24 cellular contexts compared by ENCODE assay signal in genomic region chr2:178994264-178994663, GRCh38. TPM values are rescaled to one million over a fixed set of nuclear protein-coding genes. Genes with fewer than 3 reads are reported as not detected.
A peak's percentile ranks its signal among the peaks of the same experiment; 100 is the strongest.
DNase-seq lines count a peak whose midpoint lies in the region; ATAC-seq, FAIRE-seq and TF ChIP-seq lines count a peak whose summit lies in the region.
"Had no signal": no experiment of that assay in that cellular context is flagged by ENCODE, and none has a peak within 500 bp of the region (broad histone marks: within the 10 kb centered on the region; RNA-seq: fewer than 3 reads in every experiment).

No MANE protein-coding gene starts in this region.

- H3K36me3 Mint-ChIP-seq in chondrocyte (ENCODE audit: low read depth) = no peaks in the 10 kb centered on the region
- no peaks in the 10 kb centered on the region for H3K36me3 Mint-ChIP-seq in HFFc6 (ENCODE audit: low read depth)
- no peaks in the 10 kb centered on the region for H3K36me3 Mint-ChIP-seq in activated CD4-positive, alpha-beta T cell treated with anti-CD3 and anti-CD28 coated beads, Interleukin-2, amount 10 ng/mL, durations not matched to agents 24 days and 14 days (ENCODE audit: low read depth)

- intact Hi-C loops in Right ventricle myocardium inferior (cut with DNase I) (no loop called here), right cardiac atrium (cut with DNase I) (no loop called here), kidney (cut with DNase I) (no loop called here)
- intact Hi-C loops in activated CD4-positive, alpha-beta T cell treated with anti-CD3 and anti-CD28 coated beads, Interleukin-2, amount 10 ng/mL, durations not matched to agents 24 days and 14 days (cut with micrococcal nuclease) = no loop called here

- DNase-seq in Right ventricle myocardium inferior (ENCODE audit: missing footprints) (peak; percentile 65), right cardiac atrium (no peak), chondrocyte (ENCODE audit: low spot score) (peak; percentile 58), kidney (peak; percentile 22), HFFc6 (no peak), NCI-H345 treated with DMSO at 0.1 percent for 48 hours (lab: John Stamatoyannopoulos, UW; ENCODE audit: unreplicated experiment) (no peak)
- no peak for DNase-seq in activated CD4-positive, alpha-beta T cell treated with anti-CD3 and anti-CD28 coated beads, Interleukin-2, amount 10 ng/mL, durations not matched to agents 24 days and 14 days
- DNase-seq: AML-193; Caco-2; Calu3; CD4-positive, alpha-beta T cell; CD8-positive, alpha-beta T cell; DMS79 treated with DMSO at 0.1 percent for 48 hours; GF-D8 had no signal

- peaks cover 6% of the 10 kb centered on the region for H3K27me3 Mint-ChIP-seq in chondrocyte (ENCODE audit: low read depth)
- no peaks in the 10 kb centered on the region; the same call in 1 of the 2 replicates for H3K27me3 Mint-ChIP-seq in HFFc6 (ENCODE audit: insufficient read depth)
- H3K27me3 Mint-ChIP-seq in activated CD4-positive, alpha-beta T cell treated with anti-CD3 and anti-CD28 coated beads, Interleukin-2, amount 10 ng/mL, durations not matched to agents 24 days and 14 days = no peaks in the 10 kb centered on the region
- H3K27me3 Mint-ChIP-seq: B cell; CD4-positive, alpha-beta T cell had no signal

- H3K4me1 ChIP-seq in right cardiac atrium (ENCODE audit: control insufficient read depth, insufficient read depth, low read length) (no peaks in the 10 kb centered on the region), kidney (ENCODE audit: control insufficient read depth in 1 of 2, insufficient read depth in 1 of 2, low read depth in 1 of 2, low read length in 2 of 2) (no peaks in the 10 kb centered on the region)
- H3K4me1 ChIP-seq: A549; BLaER1 treated with 17β-estradiol and CSF1 and Interleukin-3, amounts not matched to agents 10 nM and 100 nM; Caco-2 had no signal

- H3K4me1 Mint-ChIP-seq in chondrocyte (ENCODE audit: low read depth) (no peaks in the 10 kb centered on the region), HFFc6 (ENCODE audit: low read depth) (no peaks in the 10 kb centered on the region)
- H3K4me1 Mint-ChIP-seq in activated CD4-positive, alpha-beta T cell treated with anti-CD3 and anti-CD28 coated beads, Interleukin-2, amount 10 ng/mL, durations not matched to agents 24 days and 14 days = peaks cover 14% of the 10 kb centered on the region

- H3K36me3 ChIP-seq in kidney (ENCODE audit: control insufficient read depth in 1 of 2, insufficient read depth in 2 of 2, low read length in 2 of 2) = no peaks in the 10 kb centered on the region
- H3K36me3 ChIP-seq: BLaER1 treated with 17β-estradiol and CSF1 and Interleukin-3, amounts not matched to agents 10 nM and 100 nM had no signal

- H3K9me3 Mint-ChIP-seq in chondrocyte (ENCODE audit: low read depth) (no peaks in the 10 kb centered on the region), HFFc6 (peaks cover 10% of the 10 kb centered on the region)
- H3K9me3 Mint-ChIP-seq in activated CD4-positive, alpha-beta T cell treated with anti-CD3 and anti-CD28 coated beads, Interleukin-2, amount 10 ng/mL, durations not matched to agents 24 days and 14 days = peaks cover 8% of the 10 kb centered on the region

- ATAC-seq in Right ventricle myocardium inferior = no peak
- ATAC-seq in right cardiac atrium = no peak
- ATAC-seq: A549; CD8-positive, alpha-beta T cell had no signal

- TF ChIP-seq CTCF in chondrocyte (IDR thresholded peaks at IDR 0.05) (no peak), kidney (IDR thresholded peaks at IDR 0.05; ENCODE audit: borderline replicate concordance, extremely low read depth, insufficient read depth) (no peak), HFFc6 (IDR thresholded peaks at IDR 0.05) (no peak)

- no peak overlapping the region for H3K27ac ChIP-seq in right cardiac atrium (ENCODE audit: low read length)
- H3K27ac ChIP-seq in kidney (ENCODE audit: low read depth in 2 of 2, low read length in 2 of 2) = no peak overlapping the region
- H3K27ac ChIP-seq: 22Rv1; A549; BLaER1 treated with 17β-estradiol and CSF1 and Interleukin-3, amounts not matched to agents 10 nM and 100 nM; C4-2B had no signal

- H3K4me3 Mint-ChIP-seq in chondrocyte (ENCODE audit: unreplicated experiment) (no peak overlapping the region), HFFc6 (no peak overlapping the region)
- H3K4me3 Mint-ChIP-seq in activated CD4-positive, alpha-beta T cell treated with anti-CD3 and anti-CD28 coated beads, Interleukin-2, amount 10 ng/mL, durations not matched to agents 24 days and 14 days = no peak overlapping the region
- H3K4me3 Mint-ChIP-seq: B cell; CD4-positive, alpha-beta T cell; CD8-positive, alpha-beta T cell had no signal

- no peak overlapping the region for H3K27ac Mint-ChIP-seq in chondrocyte (ENCODE audit: unreplicated experiment)
- no peak overlapping the region for H3K27ac Mint-ChIP-seq in HFFc6
- H3K27ac Mint-ChIP-seq in activated CD4-positive, alpha-beta T cell treated with anti-CD3 and anti-CD28 coated beads, Interleukin-2, amount 10 ng/mL, durations not matched to agents 24 days and 14 days = no peak overlapping the region
- H3K27ac Mint-ChIP-seq: B cell; CD4-positive, alpha-beta T cell; CD8-positive, alpha-beta T cell had no signal

- H3K9me3 ChIP-seq in right cardiac atrium (ENCODE audit: control insufficient read depth, low read length) = no peaks in the 10 kb centered on the region
- H3K9me3 ChIP-seq in kidney (ENCODE audit: control insufficient read depth in 1 of 2, low read length in 2 of 2) = peaks cover 2 to 3% of the 10 kb centered on the region in 2 donors
- H3K9me3 ChIP-seq: A549 had no signal

- H3K4me3 ChIP-seq in right cardiac atrium (ENCODE audit: low read length) (no peak overlapping the region), kidney (ENCODE audit: low read length in 2 of 2) (no peak overlapping the region)
- H3K4me3 ChIP-seq: A549; BLaER1 treated with 17β-estradiol and CSF1 and Interleukin-3, amounts not matched to agents 10 nM and 100 nM had no signal

- 80% methylated on average over 4 of the region's 4 CpGs for WGBS in right cardiac atrium

- no peak for FAIRE-seq in kidney (lab: Jason Lieb, UNC)
- FAIRE-seq: A549, D721Med, G401.6, GM12891, GM19239 had no signal

- no peak overlapping the region for H3K9ac ChIP-seq in kidney (ENCODE audit: low read length in 2 of 2)
- H3K9ac ChIP-seq: BLaER1 treated with 17β-estradiol and CSF1 and Interleukin-3, amounts not matched to agents 10 nM and 100 nM had no signal

- H3K27me3 ChIP-seq in right cardiac atrium (ENCODE audit: control insufficient read depth, insufficient read depth) = no peaks in the 10 kb centered on the region
- H3K27me3 ChIP-seq: BLaER1 treated with 17β-estradiol and CSF1 and Interleukin-3, amounts not matched to agents 10 nM and 100 nM had no signal

RNA-seq across cellular contexts. Expression of gene CCDC141, which starts 55.7 kb away (rescaled TPM):
- total RNA-seq in Right ventricle myocardium inferior (116 TPM), right cardiac atrium (100 to 1,000 TPM in 1 of 4 donors, 10 to 100 TPM in 3; 67.5 to 128 (median 80.2) TPM), chondrocyte (not detected in 3 replicates), kidney (3.0 TPM)
- polyA plus RNA-seq in right cardiac atrium (18.1 TPM), kidney (ENCODE audit: insufficient read depth, low read depth, low replicate concordance) (not detected)
- total RNA-seq in HFFc6 (2021; fragmentation: NEBNext Ultra II Directional; extraction: Animal tissue kit (Norgen Biotek cat#: 25700)) = under 1 TPM in 2 of 6 experiments, not detected in 4; 0.03 to 0.05 TPM
- total RNA-seq in activated CD4-positive, alpha-beta T cell treated with anti-CD3 and anti-CD28 coated beads, Interleukin-2, amount 10 ng/mL, durations not matched to agents 24 days and 14 days = 2.1 and 2.5 TPM in 2 replicates
- polyA plus RNA-seq: A549, BJ had no signal

Comparison
In these comparisons a context has a peak if more than half of its experiments do, and no peak if none do; other contexts are left out.
1. DNase-seq: peak in Right ventricle myocardium inferior (single experiment), chondrocyte (single experiment) and kidney (single experiment); none in right cardiac atrium (0 of 3), HFFc6 (single experiment), NCI-H345 treated with DMSO at 0.1 percent for 48 hours (single experiment) and activated CD4-positive, alpha-beta T cell treated with anti-CD3 and anti-CD28 coated beads, Interleukin-2, amount 10 ng/mL, durations not matched to agents 24 days and 14 days (single experiment).
2. RNA of gene CCDC141, which starts 55.7 kb away (total RNA-seq): 116 TPM in Right ventricle myocardium inferior (single experiment) and 67.5 to 128 TPM in right cardiac atrium; 3.0 TPM in kidney (single experiment), 2.1 to 2.5 TPM in activated CD4-positive, alpha-beta T cell treated with anti-CD3 and anti-CD28 coated beads, Interleukin-2, amount 10 ng/mL, durations not matched to agents 24 days and 14 days, 0.03 to 0.05 TPM in HFFc6 and not detected in chondrocyte; every median in the first group is over 10 times any median in the second.